1 cellular context compared by ENCODE assay signal in genomic region chr9:134785325-134786108, GRCh38.
TF ChIP-seq lines count a peak whose summit lies in the region.

No MANE protein-coding gene starts in this region.

TF ChIP-seq in SK-N-SH, 30 proteins besides CTCF, POLR2A, EP300 and RAD21 (continued from another document):
- no peak for TF ChIP-seq TCF12 (IDR thresholded peaks at IDR 0.05)
- no peak for TF ChIP-seq NRF1 (IDR thresholded peaks at IDR 0.05; ENCODE audit: low read depth, low read length)
- no peak for TF ChIP-seq REST (IDR thresholded peaks at IDR 0.05; ENCODE audit: low read depth, low read length)
- TF ChIP-seq EZH2phosphoT487 (IDR thresholded peaks at IDR 0.05; ENCODE audit: borderline replicate concordance, low read depth), result no peak
